ENCODE assay signal across 21 cellular contexts in genomic region chr6:152461556-152461955, GRCh38.
DNase-seq lines count a peak whose midpoint lies in the region; ATAC-seq and TF ChIP-seq lines count a peak whose summit lies in the region.
"Had no signal": no experiment of that assay in that cellular context is flagged by ENCODE, and none has a peak within 500 bp of the region (broad histone marks: within the 10 kb centered on the region; RNA-seq: fewer than 3 reads in every experiment).

No MANE protein-coding gene starts in this region.

- peaks cover 12% of the 10 kb centered on the region; the same call in 1 of the 2 replicates for H3K79me2 ChIP-seq in SK-N-SH (ENCODE audit: insufficient read depth)

- H3K27ac ChIP-seq in SK-N-SH (ENCODE audit: low read depth in 2 of 2, low read length in 1 of 2): peak overlapping the region in 1 of 2 experiments; percentile 66; a peak in 2 of 4 replicates
- no peak overlapping the region for H3K27ac ChIP-seq in coronary artery
- H3K27ac ChIP-seq: 22Rv1, ascending aorta, SJCRH30, tibial artery had no signal

- no peak overlapping the region for H3K9ac ChIP-seq in SK-N-SH

- CTCF ChIA-PET in SK-N-SH (lab: Yijun Ruan, JAX): no interaction called here

- H3K27me3 ChIP-seq in SK-N-SH (ENCODE audit: insufficient read depth): no peaks in the 10 kb centered on the region
- H3K27me3 ChIP-seq: ascending aorta, SJCRH30, tibial artery had no signal

- H3K4me1 ChIP-seq in SK-N-SH (ENCODE audit: control insufficient read depth in 1 of 2, insufficient read depth in 2 of 2, low read depth in 1 of 2, low read length in 1 of 2): peaks cover 0 to 5% of the 10 kb centered on the region in 2 experiments; a peak in 2 of 4 replicates
- H3K4me1 ChIP-seq: ascending aorta, tibial artery had no signal

- TF ChIP-seq RAD21 in SK-N-SH (IDR thresholded peaks at IDR 0.05; ENCODE audit: low read length): no peak

- WGBS in SK-N-SH (ENCODE audit: low lambda C conversion rate): 51% methylated on average over 5 of the region's 5 CpGs

- POLR2A ChIA-PET in SK-N-SH (lab: Yijun Ruan, JAX): no interaction called here

- no peak for DNase-seq in SK-N-SH
- peak; percentile 33 for DNase-seq in RKO (ENCODE audit: low spot score)
- DNase-seq in fibroblast of mammary gland (ENCODE audit: low read depth): peak; percentile 32
- no peak for DNase-seq in coronary artery (ENCODE audit: low spot score)
- no peak for DNase-seq in left lobe of liver (ENCODE audit: low spot score)
- DNase-seq: activated CD4-positive, alpha-beta memory T cell treated with anti-CD3 and anti-CD28 coated beads for 36 hours; activated naive CD4-positive, alpha-beta T cell; activated T-cell treated with anti-CD3 and anti-CD28 coated beads for 4 hours; C1 segment of cervical spinal cord; NCI-H1417; nephron progenitor cell; SJCRH30; stimulated activated CD4-positive, alpha-beta T cell treated with anti-CD3 and anti-CD28 coated beads, Interleukin-1b, Interleukin-23, amount 100 ng/mL, for 48 hours; stimulated activated naive CD8-positive, alpha-beta T cell treated with anti-CD3 and anti-CD28 coated beads, Interleukin-15, Interleukin-2, amounts not matched to agents 100 U/mL and 50 U/mL, for 24 hours; tibial artery had no signal

- H3K4me3 ChIP-seq in SK-N-SH (ENCODE audit: low read depth in 2 of 2, low read length in 1 of 2) (no peak overlapping the region), fibroblast of mammary gland (ENCODE audit: control insufficient read depth, low read depth, low read length) (no peak overlapping the region), coronary artery (no peak overlapping the region)
- H3K4me3 ChIP-seq: ascending aorta, SJCRH30, tibial artery had no signal

- TF ChIP-seq EP300 in SK-N-SH (IDR thresholded peaks at IDR 0.05; ENCODE audit: borderline replicate concordance in 1 of 2, low read depth in 1 of 2, low read length in 1 of 2): no peak

- ATAC-seq in SK-N-SH treated with all-trans-retinoic acid at 6 μM for 48 hours (no peak), GM18517 (IDR thresholded peaks at IDR 0.05; ENCODE audit: unreplicated experiment) (no peak), left lobe of liver (no peak)
- ATAC-seq in activated CD4-positive, CD25-positive, alpha-beta regulatory T cell treated with anti-CD3 and anti-CD28 coated beads, Interleukin-2, amount 50 U/mL, for 24 hours: no peak
- ATAC-seq: stimulated activated naive CD8-positive, alpha-beta T cell treated with anti-CD3 and anti-CD28 coated beads, Interleukin-15, Interleukin-2, amounts not matched to agents 100 U/mL and 50 U/mL, for 24 hours; WTC11 had no signal

- H3K36me3 ChIP-seq in SK-N-SH (replicated peaks in 1 of 2; ENCODE audit: control insufficient read depth in 1 of 2, insufficient read depth in 2 of 2, low read length in 1 of 2): peaks cover 6 to 55% of the 10 kb centered on the region in 2 experiments
- H3K36me3 ChIP-seq: ascending aorta, SJCRH30, tibial artery had no signal

- no peaks in the 10 kb centered on the region for H3K9me3 ChIP-seq in SK-N-SH
- H3K9me3 ChIP-seq: ascending aorta, SJCRH30, tibial artery had no signal

- H3F3A ChIP-seq in SK-N-SH (replicated peaks; ENCODE audit: insufficient read depth): peaks cover 13% of the 10 kb centered on the region

- H3K4me2 ChIP-seq in SK-N-SH: no peak overlapping the region

- no peaks in the 10 kb centered on the region for H4K20me1 ChIP-seq in SK-N-SH (ENCODE audit: insufficient read depth)

- TF ChIP-seq CTCF in SK-N-SH (IDR thresholded peaks at IDR 0.05) (no peak), fibroblast of mammary gland (conservative IDR thresholded peaks at IDR 0.05; ENCODE audit: control insufficient read depth, insufficient read depth, low read depth, low read length) (no peak), coronary artery (IDR thresholded peaks at IDR 0.05) (no peak)

- peak overlapping the region; percentile 63; the same call in 1 of the 2 replicates for H2AFZ ChIP-seq in SK-N-SH (ENCODE audit: low read depth)

- no peaks in the 10 kb centered on the region for H3K9me2 ChIP-seq in SK-N-SH

TF ChIP-seq in SK-N-SH, 30 proteins besides CTCF, POLR2A, EP300 and RAD21:
- TF ChIP-seq YY1 (IDR thresholded peaks at IDR 0.05; ENCODE audit: low read depth) (no peak), FOSL2 (IDR thresholded peaks at IDR 0.05; ENCODE audit: borderline replicate concordance, low read depth) (peak; percentile 50; the same call in 1 of the 2 replicates), CHD2 (IDR thresholded peaks at IDR 0.05; ENCODE audit: low read length, partially characterized antibody) (no peak), TCF12 (IDR thresholded peaks at IDR 0.05) (peak; percentile 40; the same call in 1 of the 2 replicates), SMC3 (IDR thresholded peaks at IDR 0.05; ENCODE audit: low read depth, low read length) (no peak), USF2 (IDR thresholded peaks at IDR 0.05; ENCODE audit: borderline replicate concordance, low read depth, low read length) (no peak), JUND (IDR thresholded peaks at IDR 0.05) (peak; percentile 32; the same call in 1 of the 2 replicates), GATA2 (CRISPR knock-in tag; IDR thresholded peaks at IDR 0.05) (no peak)

TF ChIP-seq in SK-N-SH treated with all-trans-retinoic acid at 6 μM for 48 hours, 23 proteins besides CTCF, POLR2A, EP300 and RAD21:
- no peak for TF ChIP-seq ZFP3 (CRISPR knock-in tag; IDR thresholded peaks at IDR 0.05)
- no peak for TF ChIP-seq TCF4 (CRISPR knock-in tag; IDR thresholded peaks at IDR 0.05; ENCODE audit: borderline replicate concordance)
- TF ChIP-seq ZNF565 (CRISPR knock-in tag; conservative IDR thresholded peaks at IDR 0.05; ENCODE audit: low read depth): no peak
- TF ChIP-seq ARNTL (CRISPR knock-in tag; IDR thresholded peaks at IDR 0.05; ENCODE audit: borderline replicate concordance, low read depth): no peak
- no peak for TF ChIP-seq ZFP30 (CRISPR knock-in tag; IDR thresholded peaks at IDR 0.05)

Comparison
In these comparisons a context has a peak if more than half of its experiments do, and no peak if none do; other contexts are left out.
1. DNase-seq: peak in RKO (single experiment) and fibroblast of mammary gland (single experiment); none in SK-N-SH (single experiment), coronary artery (single experiment) and left lobe of liver (single experiment).